In genomic region chr17:76270770-76271668, GRCh38 we compare ENCODE assay signal across 8 cellular contexts. TPM values are rescaled to one million over a fixed set of nuclear protein-coding genes. Genes with fewer than 3 reads are reported as not detected.
DNase-seq lines count a peak whose midpoint lies in the region; ATAC-seq lines count a peak whose summit lies in the region.

No MANE protein-coding gene starts in this region.

- peaks cover 9% of the 10 kb centered on the region for H3K36me3 Mint-ChIP-seq in activated T-cell treated with anti-CD3 and anti-CD28 coated beads, Interleukin-2, amount 50 U/mL, for 4 hours (ENCODE audit: insufficient read depth)

- H3K27me3 Mint-ChIP-seq in activated T-cell treated with anti-CD3 and anti-CD28 coated beads, Interleukin-2, amount 50 U/mL, for 4 hours (ENCODE audit: low read depth) = no peaks in the 10 kb centered on the region

- H3K4me1 ChIP-seq in esophagus (ENCODE audit: control insufficient read depth in 2 of 2, insufficient read depth in 2 of 2, low read length in 1 of 2) = peaks cover 3 to 31% of the 10 kb centered on the region in 2 donors
- peaks cover 11 to 89% (median 79%) of the 10 kb centered on the region in 5 donors for H3K4me1 ChIP-seq in subcutaneous abdominal adipose tissue (ENCODE audit: control insufficient read depth in 5 of 5, insufficient read depth in 5 of 5, low read length in 5 of 5)

- peak overlapping the region; percentile 46 to 87 for H3K27ac ChIP-seq in esophagus (ENCODE audit: low read depth in 2 of 2, low read length in 1 of 2)
- no peak overlapping the region for H3K27ac ChIP-seq in subcutaneous abdominal adipose tissue (ENCODE audit: low read depth, low read length)

- ATAC-seq in activated T-cell treated with anti-CD3 and anti-CD28 coated beads, Interleukin-2, amount 50 U/mL, for 4 hours = peak in 1 of 2 donors; percentile 2

- peak overlapping the region in 3 of 5 donors; percentile 19 to 48 (median 39) for H3K9ac ChIP-seq in subcutaneous abdominal adipose tissue (ENCODE audit: low read length in 5 of 5)

- H3K9me3 ChIP-seq in esophagus (ENCODE audit: control insufficient read depth in 2 of 2, insufficient read depth in 1 of 2, low read depth in 1 of 2, low read length in 1 of 2) (no peaks in the 10 kb centered on the region), subcutaneous abdominal adipose tissue (ENCODE audit: control insufficient read depth in 5 of 5, low read length in 5 of 5) (no peaks in the 10 kb centered on the region)

- no peak for DNase-seq in activated T-cell treated with anti-CD3 and anti-CD28 coated beads, Interleukin-2, amount 50 U/mL, for 4 hours
- no peak for DNase-seq in activated T-cell treated with anti-CD3 and anti-CD28 coated beads for 4 hours
- DNase-seq in LHCN-M2 (ENCODE audit: low read depth) = peak; percentile 81
- DNase-seq in NCI-H345 (lab: John Stamatoyannopoulos, UW) = no peak
- DNase-seq in NCI-H1092 (lab: John Stamatoyannopoulos, UW) = no peak
- no peak for DNase-seq in NCI-H146 treated with DMSO at 0.1 percent for 48 hours (lab: John Stamatoyannopoulos, UW; ENCODE audit: unreplicated experiment)

- H3K4me1 Mint-ChIP-seq in activated T-cell treated with anti-CD3 and anti-CD28 coated beads, Interleukin-2, amount 50 U/mL, for 4 hours (ENCODE audit: low read depth) = peaks cover 66% of the 10 kb centered on the region

- 75 to 80% methylated on average over 14 of the region's 14 CpGs for WGBS in esophagus, 2 donors

- H3K4me3 Mint-ChIP-seq in activated T-cell treated with anti-CD3 and anti-CD28 coated beads, Interleukin-2, amount 50 U/mL, for 4 hours = peak overlapping the region; percentile 79

- H3K27me3 ChIP-seq in esophagus (ENCODE audit: control insufficient read depth in 1 of 2, insufficient read depth in 2 of 2, low read length in 2 of 2) (no peaks in the 10 kb centered on the region), subcutaneous abdominal adipose tissue (ENCODE audit: control insufficient read depth in 5 of 5, insufficient read depth in 4 of 5, low read length in 5 of 5) (no peaks in the 10 kb centered on the region)

- no peaks in the 10 kb centered on the region for H3K9me3 Mint-ChIP-seq in activated T-cell treated with anti-CD3 and anti-CD28 coated beads, Interleukin-2, amount 50 U/mL, for 4 hours

- H3K36me3 ChIP-seq in esophagus (ENCODE audit: control insufficient read depth in 2 of 2, insufficient read depth in 2 of 2, low read length in 1 of 2) (peaks cover 0 to 9% of the 10 kb centered on the region in 2 donors), subcutaneous abdominal adipose tissue (ENCODE audit: control insufficient read depth in 5 of 5, insufficient read depth in 5 of 5, low read length in 5 of 5) (peaks cover 0 to 21% (median 13%) of the 10 kb centered on the region in 5 donors)

- peak overlapping the region in 1 of 2 donors; percentile 34 for H3K4me3 ChIP-seq in esophagus (ENCODE audit: low read depth in 1 of 2, low read length in 2 of 2)
- H3K4me3 ChIP-seq in subcutaneous abdominal adipose tissue (ENCODE audit: low read depth in 1 of 5, low read length in 5 of 5) = peak overlapping the region in 2 of 5 donors; percentile 24 to 53

RNA-seq across cellular contexts. Expression of gene UBALD2, which starts 5.9 kb away (rescaled TPM):
- total RNA-seq in activated T-cell treated with anti-CD3 and anti-CD28 coated beads, Interleukin-2, amount 50 U/mL, for 4 hours = 100 to 1,000 TPM; 162 to 196 (median 186) TPM
- total RNA-seq in LHCN-M2 (2014; rRNA removed) = 8.7 and 9.0 TPM in 2 replicates
- polyA plus RNA-seq in LHCN-M2 (2012) = 23.9 TPM
- 10 to 100 TPM; 35.4 to 49.7 TPM for polyA plus RNA-seq in esophagus

RNA-seq across cellular contexts. Expression of gene RNF157, which starts 30.7 kb away (rescaled TPM):
- 10 to 100 TPM; 13.3 to 16.7 (median 14.9) TPM for total RNA-seq in activated T-cell treated with anti-CD3 and anti-CD28 coated beads, Interleukin-2, amount 50 U/mL, for 4 hours
- 2.8 and 3.0 TPM in 2 replicates for total RNA-seq in LHCN-M2 (2014; rRNA removed)
- 2.3 TPM for polyA plus RNA-seq in LHCN-M2 (2012)
- polyA plus RNA-seq in esophagus = under 1 TPM; 0.20 to 0.44 TPM

RNA-seq across cellular contexts. Expression of gene QRICH2, which starts 37.1 kb away (rescaled TPM):
- 1 to 10 TPM; 1.1 to 2.1 (median 1.2) TPM for total RNA-seq in activated T-cell treated with anti-CD3 and anti-CD28 coated beads, Interleukin-2, amount 50 U/mL, for 4 hours
- 1.4 and 2.6 TPM in 2 replicates for total RNA-seq in LHCN-M2 (2014; rRNA removed)
- polyA plus RNA-seq in LHCN-M2 (2012) = 0.57 TPM
- polyA plus RNA-seq in esophagus = 1 to 10 TPM; 2.1 to 5.6 TPM

Comparison
In these comparisons a context has a peak if more than half of its experiments do, and no peak if none do; other contexts are left out.
1. RNA of gene UBALD2, which starts 5.9 kb away (total RNA-seq): 162 to 196 TPM in activated T-cell treated with anti-CD3 and anti-CD28 coated beads, Interleukin-2, amount 50 U/mL, for 4 hours; 8.7 to 9.0 TPM in LHCN-M2; every median in the first group is over 10 times any median in the second.